1 cellular context compared by ENCODE assay signal in the genomic region with DNA sequence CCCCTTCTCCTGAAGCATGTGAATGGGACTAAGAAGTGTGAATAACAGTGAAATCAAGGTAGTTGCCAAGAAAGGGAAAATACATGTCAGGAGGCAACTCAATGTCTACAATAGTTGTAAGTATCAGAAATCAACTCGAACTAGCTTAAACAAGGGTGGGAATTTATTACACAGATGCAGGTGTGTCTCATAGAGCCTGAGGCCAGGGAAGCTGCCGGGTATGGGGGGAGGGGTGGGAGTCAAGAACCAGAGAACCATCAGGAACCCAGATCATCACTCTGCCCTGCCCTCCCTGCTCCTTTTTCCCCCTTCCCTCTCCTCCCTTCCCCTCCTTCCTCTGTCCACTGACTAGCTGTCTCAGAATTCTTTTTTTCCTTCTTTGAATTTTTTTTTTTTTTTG.
TF ChIP-seq lines count a peak whose summit lies in the region.

No MANE protein-coding gene starts in this region.

TF ChIP-seq in K562, 482 proteins besides CTCF, POLR2A, EP300 and RAD21 (continued from another document):
- no peak for TF ChIP-seq NFRKB (IDR thresholded peaks at IDR 0.05; ENCODE audit: low read depth)
